Comparison of ENCODE assay signal across 11 cellular contexts in genomic region chr10:1142596-1142995, GRCh38.
A peak's percentile ranks its signal among the peaks of the same experiment; 100 is the strongest.
DNase-seq lines count a peak whose midpoint lies in the region; ATAC-seq, FAIRE-seq and TF ChIP-seq lines count a peak whose summit lies in the region.
"Had no signal": no experiment of that assay in that cellular context is flagged by ENCODE, and none has a peak within 500 bp of the region (broad histone marks: within the 10 kb centered on the region; RNA-seq: fewer than 3 reads in every experiment).

No MANE protein-coding gene starts in this region.

- FAIRE-seq in RCC 7860 (lab: Jason Lieb, UNC) = no peak

- CTCF ChIA-PET in activated CD8-positive, alpha-beta T cell treated with anti-CD3 and anti-CD28 coated beads, Interleukin-2, amount 10 ng/mL, durations not matched to agents 7 days and 5 days (lab: Charles Lee) = no interaction called here

- peaks cover 18% of the 10 kb centered on the region for H3K27me3 Mint-ChIP-seq in HFFc6 (ENCODE audit: insufficient read depth)
- H3K27me3 Mint-ChIP-seq in activated CD8-positive, alpha-beta T cell treated with anti-CD3 and anti-CD28 coated beads, Interleukin-2, amount 10 ng/mL, durations not matched to agents 7 days and 5 days (ENCODE audit: low read depth) = peaks cover 43% of the 10 kb centered on the region

- TF ChIP-seq CTCF in HFFc6 (IDR thresholded peaks at IDR 0.05) = peak; percentile 63

- peak; percentile 24 for DNase-seq in DMS 273 (lab: John Stamatoyannopoulos, UW; ENCODE audit: unreplicated experiment)
- DNase-seq in DMS 273 treated with DMSO at 0.1 percent for 48 hours (lab: John Stamatoyannopoulos, UW) = no peak
- DNase-seq in HFFc6 = no peak
- peak; percentile 51 for DNase-seq in activated CD8-positive, alpha-beta T cell treated with anti-CD3 and anti-CD28 coated beads, Interleukin-2, amount 10 ng/mL, durations not matched to agents 7 days and 5 days
- DNase-seq in midbrain (lab: John Stamatoyannopoulos, UW) = peak; percentile 21
- DNase-seq in RCC 7860 (ENCODE audit: low spot score) = no peak
- DNase-seq in glomerular visceral epithelial cell (ENCODE audit: extremely low spot score) = no peak
- DNase-seq in NCI-H1694 (lab: John Stamatoyannopoulos, UW) = no peak
- DNase-seq: 8988T had no signal

- H3K9me3 Mint-ChIP-seq in HFFc6 = peaks cover 14% of the 10 kb centered on the region
- peaks cover 41% of the 10 kb centered on the region for H3K9me3 Mint-ChIP-seq in activated CD8-positive, alpha-beta T cell treated with anti-CD3 and anti-CD28 coated beads, Interleukin-2, amount 10 ng/mL, durations not matched to agents 7 days and 5 days (ENCODE audit: insufficient read depth)

- ATAC-seq in activated CD8-positive, alpha-beta T cell treated with anti-CD3 and anti-CD28 coated beads, Interleukin-2, amount 10 ng/mL, durations not matched to agents 7 days and 5 days = no peak

- POLR2A ChIA-PET in activated CD8-positive, alpha-beta T cell treated with anti-CD3 and anti-CD28 coated beads, Interleukin-2, amount 10 ng/mL, durations not matched to agents 7 days and 5 days (lab: Charles Lee) = no interaction called here

- no peak overlapping the region for H3K4me3 Mint-ChIP-seq in HFFc6
- H3K4me3 Mint-ChIP-seq in activated CD8-positive, alpha-beta T cell treated with anti-CD3 and anti-CD28 coated beads, Interleukin-2, amount 10 ng/mL, durations not matched to agents 7 days and 5 days = no peak overlapping the region
- H3K4me3 Mint-ChIP-seq: IgD-negative memory B cell had no signal

- no peaks in the 10 kb centered on the region for H3K4me1 Mint-ChIP-seq in HFFc6 (ENCODE audit: low read depth)
- H3K4me1 Mint-ChIP-seq in activated CD8-positive, alpha-beta T cell treated with anti-CD3 and anti-CD28 coated beads, Interleukin-2, amount 10 ng/mL, durations not matched to agents 7 days and 5 days (ENCODE audit: low read depth) = no peaks in the 10 kb centered on the region

- peaks cover 14% of the 10 kb centered on the region; the same call in 1 of the 2 replicates for H3K36me3 Mint-ChIP-seq in HFFc6 (ENCODE audit: low read depth)
- H3K36me3 Mint-ChIP-seq in activated CD8-positive, alpha-beta T cell treated with anti-CD3 and anti-CD28 coated beads, Interleukin-2, amount 10 ng/mL, durations not matched to agents 7 days and 5 days (ENCODE audit: low read depth) = peaks cover 9% of the 10 kb centered on the region

- H3K27ac Mint-ChIP-seq in HFFc6 = no peak overlapping the region
- H3K27ac Mint-ChIP-seq in activated CD8-positive, alpha-beta T cell treated with anti-CD3 and anti-CD28 coated beads, Interleukin-2, amount 10 ng/mL, durations not matched to agents 7 days and 5 days = no peak overlapping the region
- H3K27ac Mint-ChIP-seq: activated naive CD4-positive, alpha-beta T cell treated with anti-CD3 and anti-CD28 coated beads, Interleukin-2, amount 50 U/mL, for 72 hours had no signal

Comparison
In these comparisons a context has a peak if more than half of its experiments do, and no peak if none do; other contexts are left out.
1. DNase-seq: peak in DMS 273 (single experiment), activated CD8-positive, alpha-beta T cell treated with anti-CD3 and anti-CD28 coated beads, Interleukin-2, amount 10 ng/mL, durations not matched to agents 7 days and 5 days (single experiment) and midbrain (single experiment); none in DMS 273 treated with DMSO at 0.1 percent for 48 hours (single experiment), HFFc6 (single experiment), RCC 7860 (single experiment), glomerular visceral epithelial cell (single experiment) and NCI-H1694 (single experiment).